20 cellular contexts compared by ENCODE assay signal in the genomic region with DNA sequence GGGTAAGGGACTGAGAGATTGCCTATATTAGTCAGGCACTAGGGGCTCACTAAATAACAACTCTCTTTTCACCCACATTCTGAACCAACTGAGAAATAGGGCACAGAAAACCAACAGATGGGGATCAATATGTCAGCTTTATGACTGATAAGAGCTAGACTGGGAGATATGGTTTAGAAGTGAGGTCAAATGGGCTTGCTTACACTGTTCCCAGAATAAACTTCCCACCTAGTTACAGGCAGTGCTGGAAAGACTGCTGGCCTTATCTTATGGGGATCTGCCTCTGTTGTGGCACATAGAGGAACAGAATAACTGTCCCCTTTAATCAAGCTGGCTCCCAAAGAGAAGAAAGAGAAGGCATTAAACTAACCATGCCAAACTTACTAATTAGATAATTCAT. TPM values are rescaled to one million over a fixed set of nuclear protein-coding genes. Genes with fewer than 3 reads are reported as not detected.
DNase-seq lines count a peak whose midpoint lies in the region; ATAC-seq, FAIRE-seq and TF ChIP-seq lines count a peak whose summit lies in the region.
"Had no signal": no experiment of that assay in that cellular context is flagged by ENCODE, and none has a peak within 500 bp of the region (broad histone marks: within the 10 kb centered on the region; RNA-seq: fewer than 3 reads in every experiment).

No MANE protein-coding gene starts in this region.

- H3K4me2 ChIP-seq in mesenchymal stem cell (ENCODE audit: low read length, poor library complexity, severe bottlenecking): no peak overlapping the region

- H4K8ac ChIP-seq in mesenchymal stem cell (ENCODE audit: low read length): no peak overlapping the region

- POLR2A ChIA-PET in activated B cell treated with CpG ODN at 0.5 μM for 24 hours (lab: Charles Lee) (interaction anchor here (1.3 kb wide), 1 partner anchor 12 kb away, joined by 7 read pairs; no protein-coding TSS in a partner anchor), GM10248 (lab: Yijun Ruan, JAX) (no interaction called here)

- no peak overlapping the region for H3K4me3 Mint-ChIP-seq in activated B cell treated with CpG ODN at 0.5 μM for 24 hours

- peaks cover 25% of the 10 kb centered on the region for H3K4me1 Mint-ChIP-seq in activated B cell treated with CpG ODN at 0.5 μM for 24 hours

- H3K27ac ChIP-seq in ACC112 (ENCODE audit: low read depth, low read length): no peak overlapping the region
- no peak overlapping the region for H3K27ac ChIP-seq in mesenchymal stem cell (ENCODE audit: low read length, poor library complexity, severe bottlenecking)
- H3K27ac ChIP-seq: C4-2B, SJCRH30 had no signal

- no peaks in the 10 kb centered on the region for H3K36me3 Mint-ChIP-seq in activated B cell treated with CpG ODN at 0.5 μM for 24 hours (ENCODE audit: low read depth)

- H3K4me3 ChIP-seq in ACC112 (ENCODE audit: low read depth, low read length) (no peak overlapping the region), mesenchymal stem cell (ENCODE audit: insufficient read depth in 1 of 2, low read depth in 1 of 2, low read length in 2 of 2) (no peak overlapping the region)
- H3K4me3 ChIP-seq: SJCRH30 had no signal

- peak; percentile 56 for FAIRE-seq in GM12892 (lab: Jason Lieb, UNC)
- FAIRE-seq: A204.1, GM18507 had no signal

- H3K18ac ChIP-seq in mesenchymal stem cell (ENCODE audit: low read depth in 1 of 2, low read length in 2 of 2): no peak overlapping the region

- no peak overlapping the region for H2BK12ac ChIP-seq in mesenchymal stem cell (ENCODE audit: low read length in 2 of 2)

- no peaks in the 10 kb centered on the region for H3K9me3 Mint-ChIP-seq in activated B cell treated with CpG ODN at 0.5 μM for 24 hours

- H2BK15ac ChIP-seq in mesenchymal stem cell (ENCODE audit: low read depth, poor library complexity, severe bottlenecking): no peak overlapping the region

- H3K4ac ChIP-seq in mesenchymal stem cell (ENCODE audit: low read depth in 1 of 2, low read length in 2 of 2): no peak overlapping the region

- no peak for TF ChIP-seq CTCF in activated B cell treated with CpG ODN at 0.5 μM for 24 hours (IDR thresholded peaks at IDR 0.05)
- TF ChIP-seq CTCF in GM10248 (IDR thresholded peaks at IDR 0.05; ENCODE audit: control extremely low read depth, extremely low read depth, low read depth, missing control alignments): no peak

- no peak for ATAC-seq in activated B cell treated with CpG ODN at 0.5 μM for 24 hours (ENCODE audit: low read depth)

- peak overlapping the region; percentile 41 for H2AFZ ChIP-seq in ACC112 (ENCODE audit: low read length, unreplicated experiment)
- H2AFZ ChIP-seq in mesenchymal stem cell (ENCODE audit: low read depth, low read length): no peak overlapping the region

- H3K9ac ChIP-seq in mesenchymal stem cell (ENCODE audit: low read length): no peak overlapping the region

- no peak overlapping the region for H3K23ac ChIP-seq in mesenchymal stem cell (ENCODE audit: low read length in 2 of 2)

- H3K79me2 ChIP-seq in ACC112 (ENCODE audit: control insufficient read depth, insufficient read depth, low read length, unreplicated experiment): no peaks in the 10 kb centered on the region

- CTCF ChIA-PET in activated B cell treated with CpG ODN at 0.5 μM for 24 hours (lab: Charles Lee) (interaction anchor here (0.6 to 2.2 kb wide), 3 partner anchors 49 to 69 kb away, joined by 3 to 7 read pairs (median 5); no protein-coding TSS in a partner anchor), GM10248 (lab: Yijun Ruan, JAX) (interaction anchor here (0.6 to 3.1 kb wide), 7 partner anchors 9 to 69 kb away, joined by 3 to 10 read pairs (median 3); no protein-coding TSS in a partner anchor)

- no peak overlapping the region for H2BK120ac ChIP-seq in mesenchymal stem cell (ENCODE audit: low read depth, low read length)

- H3K14ac ChIP-seq in mesenchymal stem cell (ENCODE audit: low read length in 2 of 2): no peak overlapping the region

- no peaks in the 10 kb centered on the region for H3K27me3 Mint-ChIP-seq in activated B cell treated with CpG ODN at 0.5 μM for 24 hours

- H3K4me1 ChIP-seq in ACC112 (ENCODE audit: control insufficient read depth, insufficient read depth, low read length, unreplicated experiment) (peaks cover 26% of the 10 kb centered on the region), mesenchymal stem cell (ENCODE audit: control insufficient read depth, insufficient read depth, low read depth, low read length) (peaks cover 1% of the 10 kb centered on the region)
- H3K4me1 ChIP-seq: SJCRH30 had no signal

- intact Hi-C loops in activated B cell treated with CpG ODN at 0.5 μM for 24 hours (cut with micrococcal nuclease): loop anchor here (1.0 kb wide), 1 partner anchor 10 kb away; a partner anchor contains a TSS

- H3K36me3 ChIP-seq in ACC112 (ENCODE audit: insufficient read depth, low read length) (no peaks in the 10 kb centered on the region), mesenchymal stem cell (ENCODE audit: control insufficient read depth in 1 of 2, insufficient read depth in 2 of 2, low read depth in 1 of 2, low read length in 2 of 2) (no peaks in the 10 kb centered on the region)
- H3K36me3 ChIP-seq: SJCRH30 had no signal

- H3K9me3 ChIP-seq in mesenchymal stem cell (ENCODE audit: control insufficient read depth, low read length): no peaks in the 10 kb centered on the region
- H3K9me3 ChIP-seq: SJCRH30 had no signal

- DNase-seq in GM12892 (ENCODE audit: insufficient read length) (no peak), activated B cell treated with CpG ODN at 0.5 μM for 24 hours (no peak), mesenchymal stem cell (no peak), HPDE6-E6E7 (ENCODE audit: extremely low spot score) (no peak), NCI-H2107 (lab: John Stamatoyannopoulos, UW) (no peak), GM10248 (ENCODE audit: extremely low spot score) (no peak), GOT3 (lab: John Stamatoyannopoulos, UW) (no peak)
- DNase-seq: DMS153, Kasumi-1, MM.1S, NCI-H1105, NCI-H1694 treated with DMSO at 0.1 percent for 48 hours, NCI-H226, NCI-H69, SJCRH30, SW 1271 had no signal

- peaks cover 1% of the 10 kb centered on the region for H3K79me1 ChIP-seq in mesenchymal stem cell (replicated peaks; ENCODE audit: low read length, poor library complexity, severe bottlenecking)

- no peak for TF ChIP-seq POLR2A in GM12892 (IDR thresholded peaks at IDR 0.05; ENCODE audit: low read depth, low read length)

- H4K91ac ChIP-seq in mesenchymal stem cell (ENCODE audit: low read length): no peak overlapping the region

- H2BK5ac ChIP-seq in mesenchymal stem cell (ENCODE audit: low read depth, low read length, poor library complexity, severe bottlenecking): no peak overlapping the region

- H2AK5ac ChIP-seq in mesenchymal stem cell (ENCODE audit: low read length, severe bottlenecking): peak overlapping the region; percentile 21

- peak overlapping the region; percentile 46 for H3K27ac Mint-ChIP-seq in activated B cell treated with CpG ODN at 0.5 μM for 24 hours

- H3K27me3 ChIP-seq in ACC112 (ENCODE audit: insufficient read depth, low read length) (no peaks in the 10 kb centered on the region), mesenchymal stem cell (ENCODE audit: control insufficient read depth in 1 of 2, insufficient read depth in 1 of 2, low read length in 2 of 2) (no peaks in the 10 kb centered on the region)
- H3K27me3 ChIP-seq: SJCRH30 had no signal

RNA-seq across cellular contexts. Expression of a gene that starts 10.6 kb away (rescaled TPM):
- polyA plus RNA-seq in GM12892 (2012; ENCODE audit: missing spikeins): 38.0 TPM
- 97.7 and 106 TPM in 2 replicates for total RNA-seq in activated B cell treated with CpG ODN at 0.5 μM for 24 hours
- 60.2 TPM for polyA plus RNA-seq in mesenchymal stem cell (2013, experiment 1 of 2)
- polyA plus RNA-seq in mesenchymal stem cell (2013, experiment 2 of 2): 61.9 TPM
